In genomic region chr1:213418268-213419068, GRCh38 we compare ENCODE assay signal across 1 cellular context.
TF ChIP-seq lines count a peak whose summit lies in the region.

No MANE protein-coding gene starts in this region.

TF ChIP-seq in GM23338, 12 proteins besides CTCF, POLR2A, EP300 and RAD21 (continued from another document):
- no peak for TF ChIP-seq ZNF462 (CRISPR knock-in tag; IDR thresholded peaks at IDR 0.05)
- TF ChIP-seq STAT1 (IDR thresholded peaks at IDR 0.05; ENCODE audit: unreplicated experiment) = no peak
- no peak for TF ChIP-seq JUNB (IDR thresholded peaks at IDR 0.05; ENCODE audit: unreplicated experiment)
- TF ChIP-seq ZNF114 (CRISPR knock-in tag; IDR thresholded peaks at IDR 0.05) = no peak
- TF ChIP-seq REST (IDR thresholded peaks at IDR 0.05; ENCODE audit: unreplicated experiment) = no peak
- no peak for TF ChIP-seq EZH2 (IDR thresholded peaks at IDR 0.05; ENCODE audit: low read depth, unreplicated experiment)
- no peak for TF ChIP-seq ETS1 (IDR thresholded peaks at IDR 0.05)
